Comparison of ENCODE assay signal across 18 cellular contexts in genomic region chr5:14457475-14457874, GRCh38.
DNase-seq lines count a peak whose midpoint lies in the region; ATAC-seq and TF ChIP-seq lines count a peak whose summit lies in the region.
"Had no signal": no experiment of that assay in that cellular context is flagged by ENCODE, and none has a peak within 500 bp of the region (broad histone marks: within the 10 kb centered on the region; RNA-seq: fewer than 3 reads in every experiment).

No MANE protein-coding gene starts in this region.

- H2AFZ ChIP-seq in GM23248 (no peak overlapping the region), fibroblast of lung (ENCODE audit: low read length) (no peak overlapping the region), trophoblast cell (ENCODE audit: insufficient read depth, low read length, poor library complexity) (no peak overlapping the region)

- H4K20me1 ChIP-seq in GM23248 (ENCODE audit: insufficient read depth) (no peaks in the 10 kb centered on the region), fibroblast of lung (ENCODE audit: control insufficient read depth, extremely low read depth, insufficient read depth, low read length) (no peaks in the 10 kb centered on the region)

- H3K27me3 Mint-ChIP-seq in activated CD4-positive, alpha-beta T cell treated with anti-CD3 and anti-CD28 coated beads, Interleukin-2, amount 10 ng/mL, durations not matched to agents 7 days and 5 days: no peaks in the 10 kb centered on the region
- H3K27me3 Mint-ChIP-seq: activated CD4-positive, alpha-beta T cell treated with anti-CD3 and anti-CD28 coated beads, Interleukin-2, amount 10 ng/mL, durations not matched to agents 24 days and 14 days had no signal

- H3K4me3 ChIP-seq in GM23248 (no peak overlapping the region), fibroblast of lung (replicated peaks in 1 of 4; ENCODE audit: control extremely low read depth in 1 of 4, insufficient read depth in 1 of 4, low read depth in 3 of 4, low read length in 4 of 4) (no peak overlapping the region), trophoblast cell (ENCODE audit: low read depth, low read length) (no peak overlapping the region)
- H3K4me3 ChIP-seq: GM12878 had no signal

- no peaks in the 10 kb centered on the region for H3K4me1 Mint-ChIP-seq in activated CD4-positive, alpha-beta T cell treated with anti-CD3 and anti-CD28 coated beads, Interleukin-2, amount 10 ng/mL, durations not matched to agents 7 days and 5 days
- H3K4me1 Mint-ChIP-seq: activated CD4-positive, alpha-beta T cell treated with anti-CD3 and anti-CD28 coated beads, Interleukin-2, amount 10 ng/mL, durations not matched to agents 24 days and 14 days had no signal

- peaks cover 57% of the 10 kb centered on the region for H3K36me3 ChIP-seq in GM23248 (ENCODE audit: low read depth)
- H3K36me3 ChIP-seq in fibroblast of lung (ENCODE audit: control insufficient read depth, insufficient read depth, low read length): peaks cover 25% of the 10 kb centered on the region
- H3K36me3 ChIP-seq in trophoblast cell (ENCODE audit: control insufficient read depth in 1 of 2, insufficient read depth in 2 of 2, low read length in 2 of 2): peaks cover 32 to 38% of the 10 kb centered on the region in 2 experiments

- ATAC-seq in GM21381 (IDR thresholded peaks at IDR 0.05; ENCODE audit: unreplicated experiment): no peak
- ATAC-seq: activated T-cell treated with anti-CD3 and anti-CD28 coated beads, Interleukin-2, amount 50 U/mL, for 72 hours; GM12878; Panc1 had no signal

- H3K4me1 ChIP-seq in GM23248 (ENCODE audit: insufficient read depth) (peaks cover 34% of the 10 kb centered on the region), fibroblast of lung (ENCODE audit: control insufficient read depth, extremely low read depth, insufficient read depth, low read length) (peaks cover 6% of the 10 kb centered on the region), trophoblast cell (ENCODE audit: control insufficient read depth in 1 of 2, insufficient read depth in 2 of 2, low read length in 2 of 2) (peaks cover 0 to 13% of the 10 kb centered on the region in 2 experiments)

- peak overlapping the region; percentile 36 for H4K8ac ChIP-seq in trophoblast cell (ENCODE audit: low read depth, low read length)

- H3K27me3 ChIP-seq in GM23248 (replicated peaks; ENCODE audit: insufficient read depth) (no peaks in the 10 kb centered on the region), fibroblast of lung (ENCODE audit: control insufficient read depth, insufficient read depth, low read length) (no peaks in the 10 kb centered on the region), trophoblast cell (ENCODE audit: insufficient read depth, low read length) (no peaks in the 10 kb centered on the region)
- H3K27me3 ChIP-seq: BE2C had no signal

- no peak overlapping the region for H3K9ac ChIP-seq in GM23248
- H3K9ac ChIP-seq in fibroblast of lung (ENCODE audit: insufficient read depth, low read length): no peak overlapping the region
- H3K9ac ChIP-seq in trophoblast cell (ENCODE audit: low read length): peak overlapping the region; percentile 12

- no peak overlapping the region for H3K23ac ChIP-seq in trophoblast cell (ENCODE audit: low read length)

- no peak overlapping the region for H3K4me3 Mint-ChIP-seq in activated CD4-positive, alpha-beta T cell treated with anti-CD3 and anti-CD28 coated beads, Interleukin-2, amount 10 ng/mL, durations not matched to agents 7 days and 5 days
- H3K4me3 Mint-ChIP-seq: activated CD4-positive, alpha-beta T cell treated with anti-CD3 and anti-CD28 coated beads, Interleukin-2, amount 10 ng/mL, durations not matched to agents 24 days and 14 days; activated T-cell treated with anti-CD3 and anti-CD28 coated beads, Interleukin-2, amount 50 U/mL, for 72 hours had no signal

- H3K9me2 ChIP-seq in GM23248 (ENCODE audit: insufficient read depth): no peaks in the 10 kb centered on the region

- DNase-seq in GM23248 (no peak), NCI-H2171 (lab: John Stamatoyannopoulos, UW) (peak; percentile 90), fibroblast of lung (ENCODE audit: low read depth in 2 of 2) (peak in 1 of 2 donors; percentile 49), trophoblast cell (no peak)
- DNase-seq in activated CD4-positive, alpha-beta T cell treated with anti-CD3 and anti-CD28 coated beads, Interleukin-2, amount 10 ng/mL, durations not matched to agents 7 days and 5 days: no peak
- no peak for DNase-seq in effector CD4-positive, alpha-beta T cell
- DNase-seq in effector CD8-positive, alpha-beta T cell (lab: John Stamatoyannopoulos, UW): no peak
- DNase-seq: activated CD4-positive, alpha-beta T cell treated with anti-CD3 and anti-CD28 coated beads, Interleukin-2, amount 10 ng/mL, durations not matched to agents 24 days and 14 days; activated T-cell treated with anti-CD3 and anti-CD28 coated beads, Interleukin-2, amount 50 U/mL, for 72 hours; BE2C; cortex of kidney; KBM-7; midbrain; posterior cingulate gyrus; stimulated activated CD4-positive, alpha-beta T cell treated with anti-CD3 and anti-CD28 coated beads, Interleukin-2, amount 100 ng/mL, for 24 hours had no signal

- H4K91ac ChIP-seq in trophoblast cell (ENCODE audit: low read depth, low read length): peak overlapping the region; percentile 39

- WGBS in GM23248 (ENCODE audit: low coverage in 1 of 2, low lambda C conversion rate in 2 of 2, missing lambda C conversion rate in 2 of 2), 2 experiments: 73 to 74% methylated on average over 8 of the region's 8 CpGs
- no CpG with 5 or more reads among the region's 8 CpGs for WGBS in trophoblast cell (ENCODE audit: extremely low coverage, insufficient coverage, insufficient read length)

- no peak overlapping the region for H3K4me2 ChIP-seq in GM23248 (ENCODE audit: unreplicated experiment)
- H3K4me2 ChIP-seq in fibroblast of lung (ENCODE audit: extremely low read depth, insufficient read depth, low read length): no peak overlapping the region
- H3K4me2 ChIP-seq in trophoblast cell (ENCODE audit: low read length): no peak overlapping the region

- H3K27ac ChIP-seq in GM23248 (peak overlapping the region; percentile 39), fibroblast of lung (ENCODE audit: insufficient read depth, low read length) (peak overlapping the region; percentile 37), trophoblast cell (ENCODE audit: low read depth, low read length) (peak overlapping the region; percentile 6)

- peaks cover 2% of the 10 kb centered on the region for H3K36me3 Mint-ChIP-seq in activated CD4-positive, alpha-beta T cell treated with anti-CD3 and anti-CD28 coated beads, Interleukin-2, amount 10 ng/mL, durations not matched to agents 7 days and 5 days (ENCODE audit: low read depth)

- in situ Hi-C loops in GM23248 (cut with MboI): no loop called here

- no peak overlapping the region for H2BK120ac ChIP-seq in trophoblast cell (ENCODE audit: insufficient read depth, low read length, poor library complexity)

- H4K12ac ChIP-seq in trophoblast cell (ENCODE audit: low read depth, low read length): no peak overlapping the region

- H3K18ac ChIP-seq in trophoblast cell (ENCODE audit: low read length): no peak overlapping the region

- POLR2A ChIA-PET in activated CD4-positive, alpha-beta T cell treated with anti-CD3 and anti-CD28 coated beads, Interleukin-2, amount 10 ng/mL, durations not matched to agents 7 days and 5 days (lab: Charles Lee): no interaction called here

- no peaks in the 10 kb centered on the region for H3K9me3 Mint-ChIP-seq in activated CD4-positive, alpha-beta T cell treated with anti-CD3 and anti-CD28 coated beads, Interleukin-2, amount 10 ng/mL, durations not matched to agents 7 days and 5 days
- H3K9me3 Mint-ChIP-seq: activated T-cell treated with anti-CD3 and anti-CD28 coated beads, Interleukin-2, amount 50 U/mL, for 72 hours had no signal

- no peak overlapping the region for H2BK12ac ChIP-seq in trophoblast cell (ENCODE audit: low read length)

- no peak overlapping the region for H3K27ac Mint-ChIP-seq in activated CD4-positive, alpha-beta T cell treated with anti-CD3 and anti-CD28 coated beads, Interleukin-2, amount 10 ng/mL, durations not matched to agents 7 days and 5 days
- H3K27ac Mint-ChIP-seq: activated CD4-positive, alpha-beta T cell treated with anti-CD3 and anti-CD28 coated beads, Interleukin-2, amount 10 ng/mL, durations not matched to agents 24 days and 14 days; activated T-cell treated with anti-CD3 and anti-CD28 coated beads, Interleukin-2, amount 50 U/mL, for 72 hours had no signal

- peaks cover 85% of the 10 kb centered on the region for H3F3A ChIP-seq in GM23248 (ENCODE audit: insufficient read depth)

- no peak overlapping the region for H3K4ac ChIP-seq in trophoblast cell (ENCODE audit: low read depth, low read length)

- H2AK5ac ChIP-seq in trophoblast cell (ENCODE audit: low read length): no peak overlapping the region

- H3K9me3 ChIP-seq in GM23248 (ENCODE audit: low read depth) (no peaks in the 10 kb centered on the region), fibroblast of lung (ENCODE audit: control insufficient read depth, insufficient read depth, low read depth, low read length) (no peaks in the 10 kb centered on the region), trophoblast cell (ENCODE audit: insufficient read depth, low read depth, low read length) (peaks cover 2% of the 10 kb centered on the region)
- H3K9me3 ChIP-seq: BE2C had no signal

- H3K79me2 ChIP-seq in GM23248 (ENCODE audit: insufficient read depth): peaks cover 99% of the 10 kb centered on the region
- peaks cover 49% of the 10 kb centered on the region for H3K79me2 ChIP-seq in fibroblast of lung (ENCODE audit: control insufficient read depth, insufficient read depth, low read length)
- H3K79me2 ChIP-seq in trophoblast cell (ENCODE audit: control insufficient read depth, insufficient read depth, low read length, poor library complexity): no peaks in the 10 kb centered on the region

- CTCF ChIA-PET in activated CD4-positive, alpha-beta T cell treated with anti-CD3 and anti-CD28 coated beads, Interleukin-2, amount 10 ng/mL, durations not matched to agents 7 days and 5 days (lab: Charles Lee): interaction anchor here (1.1 kb wide), 1 partner anchor 191 kb away, joined by 4 read pairs; no protein-coding TSS in a partner anchor

- H3K79me1 ChIP-seq in trophoblast cell (ENCODE audit: low read length): peaks cover 2% of the 10 kb centered on the region

- H2BK5ac ChIP-seq in trophoblast cell (ENCODE audit: low read depth, low read length, poor library complexity): no peak overlapping the region

- TF ChIP-seq CTCF in fibroblast of lung (conservative IDR thresholded peaks at IDR 0.05 in 1 of 2, IDR thresholded peaks at IDR 0.05 in 1 of 2; ENCODE audit: low read depth in 1 of 2, low read length in 2 of 2): no peak

- no peak overlapping the region for H3K14ac ChIP-seq in trophoblast cell (ENCODE audit: low read length)
